In the genomic region with DNA sequence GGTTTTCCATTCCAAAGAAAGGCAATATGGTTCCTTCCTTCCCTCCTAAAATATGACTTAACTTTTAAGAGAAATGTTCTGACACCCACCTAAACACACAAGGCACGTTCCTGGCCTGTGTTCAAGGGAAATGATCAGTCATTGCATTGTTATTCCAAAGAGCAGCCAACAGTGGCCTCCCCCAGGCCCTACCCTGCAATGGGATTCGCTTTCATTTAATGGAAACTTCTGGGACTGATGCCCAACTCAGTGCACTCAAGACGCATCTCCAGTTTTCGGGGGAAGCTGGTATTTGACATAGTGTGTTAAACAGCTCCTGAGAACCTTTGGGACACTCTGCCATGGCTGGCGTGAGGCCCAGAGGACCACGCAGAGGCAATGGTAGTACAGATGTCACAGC, we compare ENCODE assay signal across 13 cellular contexts.
DNase-seq lines count a peak whose midpoint lies in the region; ATAC-seq and TF ChIP-seq lines count a peak whose summit lies in the region.
"Had no signal": no experiment of that assay in that cellular context is flagged by ENCODE, and none has a peak within 500 bp of the region (broad histone marks: within the 10 kb centered on the region; RNA-seq: fewer than 3 reads in every experiment).

No MANE protein-coding gene starts in this region.

- ATAC-seq in left ventricle myocardium superior: peak; percentile 37
- ATAC-seq in left lobe of liver: no peak
- no peak for ATAC-seq in GM19035 (IDR thresholded peaks at IDR 0.05; ENCODE audit: unreplicated experiment)
- ATAC-seq: body of pancreas had no signal

- intact Hi-C loops in A673 (cut with micrococcal nuclease; ENCODE audit: unreplicated experiment): no loop called here
- intact Hi-C loops in left ventricle myocardium superior (cut with micrococcal nuclease): no loop called here

- H3K27ac ChIP-seq in A673 (ENCODE audit: low read depth, low read length, poor library complexity, severe bottlenecking): no peak overlapping the region
- H3K27ac ChIP-seq: body of pancreas, WERI-Rb-1 had no signal

- H3K9ac ChIP-seq in adipocyte (ENCODE audit: low read length): no peak overlapping the region

- CTCF ChIA-PET in A673 (lab: Charles Lee): no interaction called here

- H3K27me3 ChIP-seq in A673 (replicated peaks; ENCODE audit: insufficient read depth, low read depth, low read length, poor library complexity) (no peaks in the 10 kb centered on the region), adipocyte (replicated peaks; ENCODE audit: control insufficient read depth, insufficient read depth, low read length) (no peaks in the 10 kb centered on the region)
- H3K27me3 ChIP-seq: body of pancreas had no signal

- DNase-seq in A673 (ENCODE audit: low spot score) (peak; percentile 11), GM04504 (ENCODE audit: low read depth) (peak; percentile 76), adipocyte (ENCODE audit: low read depth) (peak; percentile 40), left ventricle myocardium superior (no peak), kidney glomerular epithelial cell (lab: John Stamatoyannopoulos, UW) (no peak), NCI-H748 treated with DMSO at 0.1 percent for 48 hours (lab: John Stamatoyannopoulos, UW) (no peak), left lobe of liver (ENCODE audit: low spot score) (no peak)
- DNase-seq: activated T-cell treated with anti-CD3 and anti-CD28 coated beads for 4 hours, body of pancreas, erythroblast, SIG-M5, WERI-Rb-1 had no signal

- H3K9me3 ChIP-seq in A673 (ENCODE audit: low read depth, low read length, poor library complexity, severe bottlenecking): no peaks in the 10 kb centered on the region
- no peaks in the 10 kb centered on the region for H3K9me3 ChIP-seq in adipocyte (ENCODE audit: control insufficient read depth, low read length)
- H3K9me3 ChIP-seq: body of pancreas had no signal

- H3K4me3 ChIP-seq in A673 (ENCODE audit: low read depth, low read length, poor library complexity, severe bottlenecking) (no peak overlapping the region), adipocyte (ENCODE audit: low read length) (no peak overlapping the region)
- H3K4me3 ChIP-seq: body of pancreas had no signal

- no peaks in the 10 kb centered on the region for H3K4me1 ChIP-seq in A673 (ENCODE audit: insufficient read depth, low read length, poor library complexity, severe bottlenecking)
- peaks cover 9% of the 10 kb centered on the region for H3K4me1 ChIP-seq in adipocyte (ENCODE audit: control insufficient read depth, insufficient read depth, low read length)
- H3K4me1 ChIP-seq: body of pancreas had no signal

- H3K36me3 ChIP-seq in A673 (ENCODE audit: insufficient read depth, low read length, poor library complexity, severe bottlenecking): peaks cover 41% of the 10 kb centered on the region
- peaks cover 46% of the 10 kb centered on the region for H3K36me3 ChIP-seq in adipocyte (ENCODE audit: control insufficient read depth, insufficient read depth, low read length, severe bottlenecking)

- no peak for TF ChIP-seq CTCF in A673 (conservative IDR thresholded peaks at IDR 0.05; ENCODE audit: low read depth, low read length)

- TSS peak; percentile 51 for BruUV-seq in A673 (replicated peaks; lab: Mats Ljungman, UMichigan)

- POLR2A ChIA-PET in A673 (lab: Charles Lee; ENCODE audit: low non-redundant PET): no interaction called here

Comparison
In these comparisons a context has a peak if more than half of its experiments do, and no peak if none do; other contexts are left out.
1. DNase-seq: peak in A673 (single experiment), GM04504 (single experiment) and adipocyte (single experiment); none in left ventricle myocardium superior (single experiment), kidney glomerular epithelial cell (single experiment), NCI-H748 treated with DMSO at 0.1 percent for 48 hours (single experiment) and left lobe of liver (single experiment).